ENCODE assay signal across 1 cellular context in genomic region chr19:58466089-58466759, GRCh38.
TF ChIP-seq lines count a peak whose summit lies in the region.

No MANE protein-coding gene starts in this region.

TF ChIP-seq in GM23338, 12 proteins besides CTCF, POLR2A, EP300 and RAD21 (continued from another document):
- TF ChIP-seq REST (IDR thresholded peaks at IDR 0.05; ENCODE audit: unreplicated experiment) (no peak), EZH2 (IDR thresholded peaks at IDR 0.05; ENCODE audit: low read depth, unreplicated experiment) (no peak), EZH2phosphoT487 (IDR thresholded peaks at IDR 0.05; ENCODE audit: unreplicated experiment) (no peak), JUNB (IDR thresholded peaks at IDR 0.05; ENCODE audit: unreplicated experiment) (no peak), POLR2AphosphoS5 (IDR thresholded peaks at IDR 0.05; ENCODE audit: low read depth) (no peak), ZNF114 (CRISPR knock-in tag; IDR thresholded peaks at IDR 0.05) (no peak), ZNF462 (CRISPR knock-in tag; IDR thresholded peaks at IDR 0.05) (no peak), STAT1 (IDR thresholded peaks at IDR 0.05; ENCODE audit: unreplicated experiment) (no peak), NANOG (IDR thresholded peaks at IDR 0.05; ENCODE audit: borderline replicate concordance) (no peak), CREB1 (CRISPR knock-in tag; IDR thresholded peaks at IDR 0.05; ENCODE audit: low read depth) (no peak)
